In the genomic region with DNA sequence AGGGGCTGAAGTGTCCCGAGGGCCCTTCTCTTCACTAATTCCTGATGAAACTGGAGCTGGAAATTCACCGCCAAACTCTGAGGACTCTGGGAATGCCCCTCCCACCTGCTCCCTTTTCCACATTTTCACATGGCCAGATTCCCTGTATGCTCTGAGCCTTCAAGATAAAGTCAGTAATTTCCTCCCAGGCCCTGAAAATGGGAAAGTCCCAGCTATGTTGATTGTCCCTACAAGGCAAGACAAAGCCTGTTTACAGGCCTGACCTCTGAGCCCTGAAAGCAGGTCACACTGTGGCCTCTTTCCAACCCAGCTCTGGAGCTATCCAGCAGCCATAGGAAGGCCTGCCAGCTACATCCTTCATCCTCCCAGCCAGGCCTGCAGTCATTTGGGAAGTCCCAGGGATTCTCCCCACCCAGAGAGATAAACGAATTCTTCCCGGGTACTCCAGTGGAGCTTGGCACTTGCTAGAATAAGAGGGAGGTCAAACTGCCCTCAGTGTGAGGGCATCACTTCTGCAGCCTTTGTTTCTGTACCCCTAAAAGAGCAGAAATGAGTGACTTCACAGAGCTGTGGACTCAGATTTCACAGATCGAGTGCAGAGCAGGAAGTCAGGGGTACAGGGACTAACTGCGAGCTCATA, we compare ENCODE assay signal across 1 cellular context.
TF ChIP-seq lines count a peak whose summit lies in the region.

No MANE protein-coding gene starts in this region.

TF ChIP-seq in H1, 55 proteins besides CTCF, POLR2A, EP300 and RAD21:
- TF ChIP-seq SAP30 (IDR thresholded peaks at IDR 0.05; ENCODE audit: insufficient read depth, insufficient replicate concordance, low read length) = no peak
- TF ChIP-seq CHD2 (IDR thresholded peaks at IDR 0.05; ENCODE audit: low read length) = no peak
- no peak for TF ChIP-seq BRCA1 (IDR thresholded peaks at IDR 0.05; ENCODE audit: low read depth, low read length)
- TF ChIP-seq CEBPB (IDR thresholded peaks at IDR 0.05; ENCODE audit: low read depth, low read length) = no peak
- no peak for TF ChIP-seq HDAC6 (IDR thresholded peaks at IDR 0.05; ENCODE audit: low read depth, low read length)
- TF ChIP-seq ASH2L (IDR thresholded peaks at IDR 0.05; ENCODE audit: low read length) = no peak
- TF ChIP-seq, protein P1, sequence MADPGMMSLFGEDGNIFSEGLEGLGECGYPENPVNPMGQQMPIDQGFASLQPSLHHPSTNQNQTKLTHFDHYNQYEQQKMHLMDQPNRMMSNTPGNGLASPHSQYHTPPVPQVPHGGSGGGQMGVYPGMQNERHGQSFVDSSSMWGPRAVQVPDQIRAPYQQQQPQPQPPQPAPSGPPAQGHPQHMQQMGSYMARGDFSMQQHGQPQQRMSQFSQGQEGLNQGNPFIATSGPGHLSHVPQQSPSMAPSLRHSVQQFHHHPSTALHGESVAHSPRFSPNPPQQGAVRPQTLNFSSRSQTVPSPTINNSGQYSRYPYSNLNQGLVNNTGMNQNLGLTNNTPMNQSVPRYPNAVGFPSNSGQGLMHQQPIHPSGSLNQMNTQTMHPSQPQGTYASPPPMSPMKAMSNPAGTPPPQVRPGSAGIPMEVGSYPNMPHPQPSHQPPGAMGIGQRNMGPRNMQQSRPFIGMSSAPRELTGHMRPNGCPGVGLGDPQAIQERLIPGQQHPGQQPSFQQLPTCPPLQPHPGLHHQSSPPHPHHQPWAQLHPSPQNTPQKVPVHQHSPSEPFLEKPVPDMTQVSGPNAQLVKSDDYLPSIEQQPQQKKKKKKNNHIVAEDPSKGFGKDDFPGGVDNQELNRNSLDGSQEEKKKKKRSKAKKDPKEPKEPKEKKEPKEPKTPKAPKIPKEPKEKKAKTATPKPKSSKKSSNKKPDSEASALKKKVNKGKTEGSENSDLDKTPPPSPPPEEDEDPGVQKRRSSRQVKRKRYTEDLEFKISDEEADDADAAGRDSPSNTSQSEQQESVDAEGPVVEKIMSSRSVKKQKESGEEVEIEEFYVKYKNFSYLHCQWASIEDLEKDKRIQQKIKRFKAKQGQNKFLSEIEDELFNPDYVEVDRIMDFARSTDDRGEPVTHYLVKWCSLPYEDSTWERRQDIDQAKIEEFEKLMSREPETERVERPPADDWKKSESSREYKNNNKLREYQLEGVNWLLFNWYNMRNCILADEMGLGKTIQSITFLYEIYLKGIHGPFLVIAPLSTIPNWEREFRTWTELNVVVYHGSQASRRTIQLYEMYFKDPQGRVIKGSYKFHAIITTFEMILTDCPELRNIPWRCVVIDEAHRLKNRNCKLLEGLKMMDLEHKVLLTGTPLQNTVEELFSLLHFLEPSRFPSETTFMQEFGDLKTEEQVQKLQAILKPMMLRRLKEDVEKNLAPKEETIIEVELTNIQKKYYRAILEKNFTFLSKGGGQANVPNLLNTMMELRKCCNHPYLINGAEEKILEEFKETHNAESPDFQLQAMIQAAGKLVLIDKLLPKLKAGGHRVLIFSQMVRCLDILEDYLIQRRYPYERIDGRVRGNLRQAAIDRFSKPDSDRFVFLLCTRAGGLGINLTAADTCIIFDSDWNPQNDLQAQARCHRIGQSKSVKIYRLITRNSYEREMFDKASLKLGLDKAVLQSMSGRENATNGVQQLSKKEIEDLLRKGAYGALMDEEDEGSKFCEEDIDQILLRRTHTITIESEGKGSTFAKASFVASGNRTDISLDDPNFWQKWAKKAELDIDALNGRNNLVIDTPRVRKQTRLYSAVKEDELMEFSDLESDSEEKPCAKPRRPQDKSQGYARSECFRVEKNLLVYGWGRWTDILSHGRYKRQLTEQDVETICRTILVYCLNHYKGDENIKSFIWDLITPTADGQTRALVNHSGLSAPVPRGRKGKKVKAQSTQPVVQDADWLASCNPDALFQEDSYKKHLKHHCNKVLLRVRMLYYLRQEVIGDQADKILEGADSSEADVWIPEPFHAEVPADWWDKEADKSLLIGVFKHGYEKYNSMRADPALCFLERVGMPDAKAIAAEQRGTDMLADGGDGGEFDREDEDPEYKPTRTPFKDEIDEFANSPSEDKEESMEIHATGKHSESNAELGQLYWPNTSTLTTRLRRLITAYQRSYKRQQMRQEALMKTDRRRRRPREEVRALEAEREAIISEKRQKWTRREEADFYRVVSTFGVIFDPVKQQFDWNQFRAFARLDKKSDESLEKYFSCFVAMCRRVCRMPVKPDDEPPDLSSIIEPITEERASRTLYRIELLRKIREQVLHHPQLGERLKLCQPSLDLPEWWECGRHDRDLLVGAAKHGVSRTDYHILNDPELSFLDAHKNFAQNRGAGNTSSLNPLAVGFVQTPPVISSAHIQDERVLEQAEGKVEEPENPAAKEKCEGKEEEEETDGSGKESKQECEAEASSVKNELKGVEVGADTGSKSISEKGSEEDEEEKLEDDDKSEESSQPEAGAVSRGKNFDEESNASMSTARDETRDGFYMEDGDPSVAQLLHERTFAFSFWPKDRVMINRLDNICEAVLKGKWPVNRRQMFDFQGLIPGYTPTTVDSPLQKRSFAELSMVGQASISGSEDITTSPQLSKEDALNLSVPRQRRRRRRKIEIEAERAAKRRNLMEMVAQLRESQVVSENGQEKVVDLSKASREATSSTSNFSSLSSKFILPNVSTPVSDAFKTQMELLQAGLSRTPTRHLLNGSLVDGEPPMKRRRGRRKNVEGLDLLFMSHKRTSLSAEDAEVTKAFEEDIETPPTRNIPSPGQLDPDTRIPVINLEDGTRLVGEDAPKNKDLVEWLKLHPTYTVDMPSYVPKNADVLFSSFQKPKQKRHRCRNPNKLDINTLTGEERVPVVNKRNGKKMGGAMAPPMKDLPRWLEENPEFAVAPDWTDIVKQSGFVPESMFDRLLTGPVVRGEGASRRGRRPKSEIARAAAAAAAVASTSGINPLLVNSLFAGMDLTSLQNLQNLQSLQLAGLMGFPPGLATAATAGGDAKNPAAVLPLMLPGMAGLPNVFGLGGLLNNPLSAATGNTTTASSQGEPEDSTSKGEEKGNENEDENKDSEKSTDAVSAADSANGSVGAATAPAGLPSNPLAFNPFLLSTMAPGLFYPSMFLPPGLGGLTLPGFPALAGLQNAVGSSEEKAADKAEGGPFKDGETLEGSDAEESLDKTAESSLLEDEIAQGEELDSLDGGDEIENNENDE (IDR thresholded peaks at IDR 0.05; ENCODE audit: insufficient replicate concordance, low read length) = no peak
- TF ChIP-seq SP1 (IDR thresholded peaks at IDR 0.05; ENCODE audit: low read depth, low read length) = no peak
- TF ChIP-seq, protein P2, sequence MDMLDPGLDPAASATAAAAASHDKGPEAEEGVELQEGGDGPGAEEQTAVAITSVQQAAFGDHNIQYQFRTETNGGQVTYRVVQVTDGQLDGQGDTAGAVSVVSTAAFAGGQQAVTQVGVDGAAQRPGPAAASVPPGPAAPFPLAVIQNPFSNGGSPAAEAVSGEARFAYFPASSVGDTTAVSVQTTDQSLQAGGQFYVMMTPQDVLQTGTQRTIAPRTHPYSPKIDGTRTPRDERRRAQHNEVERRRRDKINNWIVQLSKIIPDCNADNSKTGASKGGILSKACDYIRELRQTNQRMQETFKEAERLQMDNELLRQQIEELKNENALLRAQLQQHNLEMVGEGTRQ (IDR thresholded peaks at IDR 0.05; ENCODE audit: low read length) = no peak
- no peak for TF ChIP-seq EGR1 (IDR thresholded peaks at IDR 0.05; ENCODE audit: borderline replicate concordance, low read depth, low read length)
- TF ChIP-seq ATF3 (IDR thresholded peaks at IDR 0.05; ENCODE audit: insufficient read depth, low read depth, low read length) = no peak
- no peak for TF ChIP-seq KDM5A (IDR thresholded peaks at IDR 0.05; ENCODE audit: low read length)
- no peak for TF ChIP-seq YY1 (IDR thresholded peaks at IDR 0.05; ENCODE audit: low read depth, low read length)
- TF ChIP-seq NANOG (IDR thresholded peaks at IDR 0.05; ENCODE audit: insufficient read depth, low read depth, low read length, poor library complexity, severe bottlenecking) = no peak
- no peak for TF ChIP-seq CREB1 (IDR thresholded peaks at IDR 0.05)
- no peak for TF ChIP-seq JUN (IDR thresholded peaks at IDR 0.05; ENCODE audit: low read depth, low read length)
